In the genomic region with DNA sequence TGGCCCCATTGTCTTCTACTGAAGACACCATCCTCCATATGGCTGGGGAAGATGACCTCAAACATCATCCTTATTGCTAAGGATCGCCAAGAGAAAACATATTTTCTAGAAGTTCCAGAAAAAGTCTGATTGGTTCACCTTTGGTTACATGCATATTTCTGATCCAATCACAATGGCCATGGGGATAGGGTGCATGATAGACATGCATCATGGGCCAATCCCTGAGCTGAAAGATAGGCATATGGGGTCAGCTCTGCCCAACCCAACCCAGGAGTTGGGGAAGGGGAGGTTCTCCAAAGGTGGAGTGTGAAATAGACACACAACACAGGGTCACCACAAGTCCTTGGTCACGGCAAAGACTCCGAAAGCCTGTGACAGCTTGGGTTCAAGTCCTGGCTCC, we compare ENCODE assay signal across 33 cellular contexts.
"Had no signal": no experiment of that assay in that cellular context is flagged by ENCODE, and none has a peak within 500 bp of the region (broad histone marks: within the 10 kb centered on the region; RNA-seq: fewer than 3 reads in every experiment).

No MANE protein-coding gene starts in this region.

- H3K4me3 ChIP-seq: adrenal gland, body of pancreas, breast epithelium, MG63, SJCRH30, SK-N-MC had no signal

- DNase-seq: activated CD4-positive, alpha-beta T cell treated with anti-CD3 and anti-CD28 coated beads, Interleukin-2, amount 10 ng/mL, durations not matched to agents 24 days and 14 days; activated CD4-positive, alpha-beta T cell treated with anti-CD3 and anti-CD28 coated beads, Interleukin-2, amount 50 U/mL, for 48 hours; activated CD8-positive, alpha-beta memory T cell treated with anti-CD3 and anti-CD28 coated beads, Interleukin-2, amount 50 U/mL, for 4 hours; activated CD8-positive, alpha-beta T cell treated with anti-CD3 and anti-CD28 coated beads, Interleukin-2, amount 10 ng/mL, durations not matched to agents 7 days and 5 days; activated gamma-delta T cell treated with Interleukin-2 at 50 U/mL for 16 hours; activated naive CD4-positive, alpha-beta T cell treated with anti-CD3 and anti-CD28 coated beads for 36 hours; activated T-cell treated with anti-CD3 and anti-CD28 coated beads for 4 hours; activated T-cell treated with anti-CD3 and anti-CD28 coated beads, Interleukin-2, amount 50 U/mL, for 4 hours; adrenal gland; body of pancreas; Kasumi-1; KG1; MG63; MV-4-11; NCI-H1092 treated with DMSO at 0.1 percent for 48 hours; NCI-H1417; NCI-H146; NCI-H187; NCI-H2081; NCI-H2171 treated with DMSO at 0.1 percent for 48 hours; NCI-H2227 treated with DMSO at 0.1 percent for 48 hours; NCI-H446; NCI-H510A treated with DMSO at 0.1 percent for 48 hours; NCI-H69; NCI-H82; SHP77; SJCRH30; T1000 had no signal

- H3K27ac ChIP-seq: adrenal gland, body of pancreas, breast epithelium, SJCRH30, SK-N-MC had no signal

- FAIRE-seq: astrocyte had no signal

- ATAC-seq: activated CD8-positive, alpha-beta T cell treated with anti-CD3 and anti-CD28 coated beads, Interleukin-2, amount 10 ng/mL, durations not matched to agents 7 days and 5 days; activated naive CD4-positive, alpha-beta T cell treated with anti-CD3 and anti-CD28 coated beads, Interleukin-2, amount 50 U/mL, for 72 hours; activated T-cell treated with anti-CD3 and anti-CD28 coated beads, Interleukin-2, amount 50 U/mL, for 4 hours; body of pancreas; Panc1 had no signal

- H3K9me3 ChIP-seq: adrenal gland, body of pancreas, breast epithelium, SJCRH30 had no signal

- H3K36me3 ChIP-seq: adrenal gland, breast epithelium, MG63, SJCRH30 had no signal

- H3K27me3 ChIP-seq: adrenal gland, body of pancreas, breast epithelium, MG63 had no signal

- H3K4me1 ChIP-seq: adrenal gland, breast epithelium, SJCRH30 had no signal
